11 cellular contexts compared by ENCODE assay signal in genomic region chr17:41255381-41256286, GRCh38. TPM values are rescaled to one million over a fixed set of nuclear protein-coding genes. Genes with fewer than 3 reads are reported as not detected.
"Had no signal": no experiment of that assay in that cellular context is flagged by ENCODE, and none has a peak within 500 bp of the region (broad histone marks: within the 10 kb centered on the region; RNA-seq: fewer than 3 reads in every experiment).

TSS of gene KRTAP9-9 (plus strand) at chr17:41255384.

RNA-seq across cellular contexts. Expression of gene KRTAP9-9, which starts in this region (rescaled TPM):
- total RNA-seq: activated CD4-positive, alpha-beta memory T cell treated with anti-CD3 and anti-CD28 coated beads, Interleukin-2, amount 10 ng/mL, durations not matched to agents 7 days and 5 days; activated CD8-positive, alpha-beta memory T cell treated with anti-CD3 and anti-CD28 coated beads for 36 hours; activated naive CD4-positive, alpha-beta T cell treated with anti-CD3 and anti-CD28 coated beads for 36 hours; activated T-helper 17 cell treated with anti-CD3 and anti-CD28 coated beads, Interleukin-2, amount 50 U/mL, for 72 hours; cardiac muscle cell; LHCN-M2; M059J; PC-3; SK-MEL-5; T-helper 17 cell had no signal
- polyA plus RNA-seq: adipose tissue, cardiac muscle cell had no signal
